In the genomic region with DNA sequence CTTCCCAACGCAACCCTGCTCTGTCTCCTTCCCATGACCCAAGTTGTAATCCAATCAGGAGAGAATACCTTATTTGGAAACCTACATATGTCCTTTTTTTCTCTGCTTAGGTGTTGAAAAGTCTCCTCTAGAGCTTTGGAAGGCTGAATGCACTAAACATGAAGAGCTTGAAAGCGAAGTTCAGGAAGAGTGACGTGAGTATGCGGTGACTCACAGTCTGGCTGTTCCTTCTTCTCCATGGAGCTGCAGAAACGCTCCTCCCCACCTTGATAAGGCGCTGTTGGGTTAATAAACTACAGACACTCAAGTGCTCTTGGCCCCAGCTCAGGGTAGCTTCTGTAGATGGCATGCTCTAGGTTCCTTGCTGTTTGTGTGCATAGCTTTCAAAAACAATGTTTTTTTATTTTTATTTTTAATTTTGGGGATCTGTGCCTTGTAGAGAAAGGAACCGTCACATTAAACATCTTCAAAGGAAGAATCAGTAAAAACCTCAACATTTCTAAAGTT, we compare ENCODE assay signal across 9 cellular contexts. TPM values are rescaled to one million over a fixed set of nuclear protein-coding genes. Genes with fewer than 3 reads are reported as not detected.
A peak's percentile ranks its signal among the peaks of the same experiment; 100 is the strongest.
DNase-seq lines count a peak whose midpoint lies in the region; ATAC-seq and TF ChIP-seq lines count a peak whose summit lies in the region.
"Had no signal": no experiment of that assay in that cellular context is flagged by ENCODE, and none has a peak within 500 bp of the region (broad histone marks: within the 10 kb centered on the region; RNA-seq: fewer than 3 reads in every experiment).

No MANE protein-coding gene starts in this region.

- H3K4me3 ChIP-seq in choroid plexus epithelial cell (ENCODE audit: low read depth, low read length) (no peak overlapping the region), liver (ENCODE audit: low read depth in 1 of 3, low read length in 3 of 3) (no peak overlapping the region), suprapubic skin (no peak overlapping the region)

- TF ChIP-seq EP300 in suprapubic skin (IDR thresholded peaks at IDR 0.05), result no peak

- peak overlapping the region; percentile 52 for H3K27ac ChIP-seq in 22Rv1
- H3K27ac ChIP-seq in liver (ENCODE audit: low read depth in 1 of 2, low read length in 2 of 2), result peak overlapping the region in 1 of 2 donors; percentile 57
- H3K27ac ChIP-seq in suprapubic skin, result no peak overlapping the region
- H3K27ac ChIP-seq: C4-2B had no signal

- no peaks in the 10 kb centered on the region for H3K36me3 ChIP-seq in liver (ENCODE audit: control insufficient read depth in 4 of 4, insufficient read depth in 3 of 4, low read depth in 1 of 4, low read length in 3 of 4)
- H3K36me3 ChIP-seq in suprapubic skin, result no peaks in the 10 kb centered on the region

- peak; percentile 43 to 61 for TF ChIP-seq RAD21 in liver (IDR thresholded peaks at IDR 0.05)

- H3K9me3 ChIP-seq in liver (ENCODE audit: control insufficient read depth in 4 of 4, low read length in 3 of 4) (no peaks in the 10 kb centered on the region), suprapubic skin (no peaks in the 10 kb centered on the region)

- peak overlapping the region in 1 of 2 donors; percentile 66 for H3K9ac ChIP-seq in liver (ENCODE audit: low read depth in 1 of 2, low read length in 2 of 2)

- peaks cover 4 to 32% (median 15%) of the 10 kb centered on the region in 4 donors for H3K4me1 ChIP-seq in liver (ENCODE audit: control insufficient read depth in 4 of 4, insufficient read depth in 4 of 4, low read length in 3 of 4)
- peaks cover 28% of the 10 kb centered on the region for H3K4me1 ChIP-seq in suprapubic skin

- no peak for ATAC-seq in HG03354 (IDR thresholded peaks at IDR 0.05; ENCODE audit: poor library complexity, severe bottlenecking, unreplicated experiment)
- no peak for ATAC-seq in GM21367 (IDR thresholded peaks at IDR 0.05; ENCODE audit: unreplicated experiment)

- no peaks in the 10 kb centered on the region for H3K27me3 ChIP-seq in liver (ENCODE audit: control insufficient read depth in 4 of 4, insufficient read depth in 4 of 4, low read length in 3 of 4)
- no peaks in the 10 kb centered on the region for H3K27me3 ChIP-seq in suprapubic skin

- TF ChIP-seq CTCF in 22Rv1 (IDR thresholded peaks at IDR 0.05) (peak; percentile 16; the same call in 1 of the 2 replicates), choroid plexus epithelial cell (conservative IDR thresholded peaks at IDR 0.05; ENCODE audit: low read depth, low read length) (peak; percentile 45), liver (IDR thresholded peaks at IDR 0.05; ENCODE audit: low read depth, low read length, missing input control) (peak; percentile 8), suprapubic skin (IDR thresholded peaks at IDR 0.05) (no peak)

- TF ChIP-seq POLR2A in suprapubic skin (IDR thresholded peaks at IDR 0.05), result no peak

- DNase-seq in Kasumi-1 (lab: John Stamatoyannopoulos, UW) (peak; percentile 1 to 5), choroid plexus epithelial cell (ENCODE audit: low read depth) (peak; percentile 100), suprapubic skin (ENCODE audit: low spot score in 2 of 2) (no peak)
- DNase-seq in effector CD4-positive, alpha-beta T cell, result no peak

- 20% methylated on average over 7 of the region's 7 CpGs for WGBS in liver
- WGBS in suprapubic skin, result 30% methylated on average over 7 of the region's 7 CpGs

TF ChIP-seq in liver, 16 proteins besides CTCF, POLR2A, EP300 and RAD21:
- TF ChIP-seq JUND (IDR thresholded peaks at IDR 0.05), result peak; percentile 96 to 97
- peak; percentile 28 for TF ChIP-seq SP1 (IDR thresholded peaks at IDR 0.05)
- no peak for TF ChIP-seq EGR1 (IDR thresholded peaks at IDR 0.05; ENCODE audit: low read depth in 2 of 2)
- no peak for TF ChIP-seq GABPA (IDR thresholded peaks at IDR 0.05 in 1 of 2, conservative IDR thresholded peaks at IDR 0.05 in 1 of 2)
- TF ChIP-seq, protein P1, sequence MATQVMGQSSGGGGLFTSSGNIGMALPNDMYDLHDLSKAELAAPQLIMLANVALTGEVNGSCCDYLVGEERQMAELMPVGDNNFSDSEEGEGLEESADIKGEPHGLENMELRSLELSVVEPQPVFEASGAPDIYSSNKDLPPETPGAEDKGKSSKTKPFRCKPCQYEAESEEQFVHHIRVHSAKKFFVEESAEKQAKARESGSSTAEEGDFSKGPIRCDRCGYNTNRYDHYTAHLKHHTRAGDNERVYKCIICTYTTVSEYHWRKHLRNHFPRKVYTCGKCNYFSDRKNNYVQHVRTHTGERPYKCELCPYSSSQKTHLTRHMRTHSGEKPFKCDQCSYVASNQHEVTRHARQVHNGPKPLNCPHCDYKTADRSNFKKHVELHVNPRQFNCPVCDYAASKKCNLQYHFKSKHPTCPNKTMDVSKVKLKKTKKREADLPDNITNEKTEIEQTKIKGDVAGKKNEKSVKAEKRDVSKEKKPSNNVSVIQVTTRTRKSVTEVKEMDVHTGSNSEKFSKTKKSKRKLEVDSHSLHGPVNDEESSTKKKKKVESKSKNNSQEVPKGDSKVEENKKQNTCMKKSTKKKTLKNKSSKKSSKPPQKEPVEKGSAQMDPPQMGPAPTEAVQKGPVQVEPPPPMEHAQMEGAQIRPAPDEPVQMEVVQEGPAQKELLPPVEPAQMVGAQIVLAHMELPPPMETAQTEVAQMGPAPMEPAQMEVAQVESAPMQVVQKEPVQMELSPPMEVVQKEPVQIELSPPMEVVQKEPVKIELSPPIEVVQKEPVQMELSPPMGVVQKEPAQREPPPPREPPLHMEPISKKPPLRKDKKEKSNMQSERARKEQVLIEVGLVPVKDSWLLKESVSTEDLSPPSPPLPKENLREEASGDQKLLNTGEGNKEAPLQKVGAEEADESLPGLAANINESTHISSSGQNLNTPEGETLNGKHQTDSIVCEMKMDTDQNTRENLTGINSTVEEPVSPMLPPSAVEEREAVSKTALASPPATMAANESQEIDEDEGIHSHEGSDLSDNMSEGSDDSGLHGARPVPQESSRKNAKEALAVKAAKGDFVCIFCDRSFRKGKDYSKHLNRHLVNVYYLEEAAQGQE (IDR thresholded peaks at IDR 0.05), result peak; percentile 5
- TF ChIP-seq, protein P2, sequence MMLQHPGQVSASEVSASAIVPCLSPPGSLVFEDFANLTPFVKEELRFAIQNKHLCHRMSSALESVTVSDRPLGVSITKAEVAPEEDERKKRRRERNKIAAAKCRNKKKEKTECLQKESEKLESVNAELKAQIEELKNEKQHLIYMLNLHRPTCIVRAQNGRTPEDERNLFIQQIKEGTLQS (IDR thresholded peaks at IDR 0.05), result peak; percentile 83
- no peak for TF ChIP-seq TAF1 (conservative IDR thresholded peaks at IDR 0.05)
- TF ChIP-seq, protein P3, sequence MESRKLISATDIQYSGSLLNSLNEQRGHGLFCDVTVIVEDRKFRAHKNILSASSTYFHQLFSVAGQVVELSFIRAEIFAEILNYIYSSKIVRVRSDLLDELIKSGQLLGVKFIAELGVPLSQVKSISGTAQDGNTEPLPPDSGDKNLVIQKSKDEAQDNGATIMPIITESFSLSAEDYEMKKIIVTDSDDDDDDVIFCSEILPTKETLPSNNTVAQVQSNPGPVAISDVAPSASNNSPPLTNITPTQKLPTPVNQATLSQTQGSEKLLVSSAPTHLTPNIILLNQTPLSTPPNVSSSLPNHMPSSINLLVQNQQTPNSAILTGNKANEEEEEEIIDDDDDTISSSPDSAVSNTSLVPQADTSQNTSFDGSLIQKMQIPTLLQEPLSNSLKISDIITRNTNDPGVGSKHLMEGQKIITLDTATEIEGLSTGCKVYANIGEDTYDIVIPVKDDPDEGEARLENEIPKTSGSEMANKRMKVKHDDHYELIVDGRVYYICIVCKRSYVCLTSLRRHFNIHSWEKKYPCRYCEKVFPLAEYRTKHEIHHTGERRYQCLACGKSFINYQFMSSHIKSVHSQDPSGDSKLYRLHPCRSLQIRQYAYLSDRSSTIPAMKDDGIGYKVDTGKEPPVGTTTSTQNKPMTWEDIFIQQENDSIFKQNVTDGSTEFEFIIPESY (IDR thresholded peaks at IDR 0.05), result no peak
- no peak for TF ChIP-seq NR2F2 (IDR thresholded peaks at IDR 0.05)
- TF ChIP-seq, protein P4, sequence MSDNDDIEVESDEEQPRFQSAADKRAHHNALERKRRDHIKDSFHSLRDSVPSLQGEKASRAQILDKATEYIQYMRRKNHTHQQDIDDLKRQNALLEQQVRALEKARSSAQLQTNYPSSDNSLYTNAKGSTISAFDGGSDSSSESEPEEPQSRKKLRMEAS (IDR thresholded peaks at IDR 0.05), result no peak
- TF ChIP-seq YY1 (IDR thresholded peaks at IDR 0.05), result peak; percentile 41
- peak; percentile 59 to 65 for TF ChIP-seq RXRA (IDR thresholded peaks at IDR 0.05)
- peak; percentile 53 to 55 for TF ChIP-seq HNF4A (conservative IDR thresholded peaks at IDR 0.05)
- TF ChIP-seq FOXA1 (IDR thresholded peaks at IDR 0.05), result no peak
- peak; percentile 8 for TF ChIP-seq HNF4G (IDR thresholded peaks at IDR 0.05)
- TF ChIP-seq FOXA2 (IDR thresholded peaks at IDR 0.05), result no peak
TF ChIP-seq in liver: peak in this region for 8.

RNA-seq across cellular contexts. Expression of a gene that starts 30.7 kb away (rescaled TPM):
- total RNA-seq in liver, result 10 to 100 TPM; 12.5 to 21.4 TPM
- 10 to 100 TPM in 1 of 2 donors, 1 to 10 TPM in 1; 7.8 to 10.3 TPM for polyA plus RNA-seq in liver
- total RNA-seq in suprapubic skin, result 10 to 100 TPM; 24.2 to 40.1 (median 28.0) TPM

Comparison
In these comparisons a context has a peak if more than half of its experiments do, and no peak if none do; other contexts are left out.
1. CTCF ChIP-seq: peak in 22Rv1 (single experiment), choroid plexus epithelial cell (single experiment) and liver (single experiment); none in suprapubic skin (0 of 2).
2. DNase-seq: peak in Kasumi-1 (2 of 2) and choroid plexus epithelial cell (single experiment); none in effector CD4-positive, alpha-beta T cell (single experiment) and suprapubic skin (0 of 2).